ENCODE assay signal across 8 cellular contexts in genomic region chr2:166180951-166181812, GRCh38. TPM values are rescaled to one million over a fixed set of nuclear protein-coding genes. Genes with fewer than 3 reads are reported as not detected.
DNase-seq lines count a peak whose midpoint lies in the region; ATAC-seq and FAIRE-seq lines count a peak whose summit lies in the region.

No MANE protein-coding gene starts in this region.

- H3K4me1 ChIP-seq in right cardiac atrium (ENCODE audit: control insufficient read depth, insufficient read depth, low read length) = no peaks in the 10 kb centered on the region
- H3K4me1 ChIP-seq in small intestine (ENCODE audit: control insufficient read depth in 2 of 2, insufficient read depth in 1 of 2, low read depth in 1 of 2, low read length in 1 of 2) = no peaks in the 10 kb centered on the region

- H3K36me3 ChIP-seq in small intestine (ENCODE audit: control insufficient read depth in 2 of 2, insufficient read depth in 2 of 2, low read length in 2 of 2) = no peaks in the 10 kb centered on the region

- no peaks in the 10 kb centered on the region for H3K9me3 Mint-ChIP-seq in activated naive CD4-positive, alpha-beta T cell treated with anti-CD3 and anti-CD28 coated beads, Interleukin-2, amount 50 U/mL, for 72 hours

- WGBS in right cardiac atrium = 58% methylated on average over 24 of the region's 24 CpGs
- WGBS in small intestine, 3 donors = 51 to 64% (median 55%) methylated on average over 24 of the region's 24 CpGs

- no peak overlapping the region for H3K27ac Mint-ChIP-seq in activated naive CD4-positive, alpha-beta T cell treated with anti-CD3 and anti-CD28 coated beads, Interleukin-2, amount 50 U/mL, for 72 hours

- H3K4me3 ChIP-seq in right cardiac atrium (ENCODE audit: low read length) (no peak overlapping the region), small intestine (ENCODE audit: low read depth in 1 of 2, low read length in 2 of 2) (no peak overlapping the region)

- no peaks in the 10 kb centered on the region for H3K27me3 ChIP-seq in right cardiac atrium (ENCODE audit: control insufficient read depth, insufficient read depth)
- no peaks in the 10 kb centered on the region for H3K27me3 ChIP-seq in small intestine (ENCODE audit: control insufficient read depth in 2 of 2, insufficient read depth in 2 of 2, low read length in 2 of 2)

- FAIRE-seq in small intestine (lab: Jason Lieb, UNC) = no peak

- intact Hi-C loops in right cardiac atrium (cut with DNase I) = no loop called here

- H3K9me3 ChIP-seq in right cardiac atrium (ENCODE audit: control insufficient read depth, low read length) (no peaks in the 10 kb centered on the region), small intestine (ENCODE audit: control insufficient read depth, low read depth) (no peaks in the 10 kb centered on the region)

- no peaks in the 10 kb centered on the region for H3K36me3 Mint-ChIP-seq in activated naive CD4-positive, alpha-beta T cell treated with anti-CD3 and anti-CD28 coated beads, Interleukin-2, amount 50 U/mL, for 72 hours

- H3K27ac ChIP-seq in right cardiac atrium (ENCODE audit: low read length) (no peak overlapping the region), small intestine (ENCODE audit: low read depth in 1 of 2, low read length in 1 of 2) (no peak overlapping the region)

- ATAC-seq in GM19463 (IDR thresholded peaks at IDR 0.05; ENCODE audit: unreplicated experiment) (peak; percentile 90), HG03354 (IDR thresholded peaks at IDR 0.05; ENCODE audit: poor library complexity, severe bottlenecking, unreplicated experiment) (peak; percentile 97), right cardiac atrium (peak; percentile 45 to 52)
- peak; percentile 37 to 79 for ATAC-seq in activated naive CD4-positive, alpha-beta T cell treated with anti-CD3 and anti-CD28 coated beads, Interleukin-2, amount 50 U/mL, for 72 hours

- DNase-seq in ELF-1 (ENCODE audit: low read depth, low spot score) (peak; percentile 60), NCI-H345 (lab: John Stamatoyannopoulos, UW) (peak; percentile 54), right cardiac atrium (peak in 2 of 3 donors; percentile 16 to 40), small intestine (peak; percentile 48), cerebellar nuclear complex (lab: John Stamatoyannopoulos, UW) (no peak)
- peak in 1 of 2 donors; percentile 45 for DNase-seq in activated naive CD4-positive, alpha-beta T cell treated with anti-CD3 and anti-CD28 coated beads, Interleukin-2, amount 50 U/mL, for 72 hours (ENCODE audit: low spot score in 2 of 2)

RNA-seq across cellular contexts. Expression of gene SCN1A, which starts 53.4 kb away (rescaled TPM):
- not detected for total RNA-seq in activated naive CD4-positive, alpha-beta T cell treated with anti-CD3 and anti-CD28 coated beads, Interleukin-2, amount 50 U/mL, for 72 hours
- total RNA-seq in right cardiac atrium = under 1 TPM; 0.06 to 0.59 (median 0.29) TPM
- polyA plus RNA-seq in right cardiac atrium (0.07 TPM), small intestine (under 1 TPM in 1 of 3 donors, not detected in 2; 0.18 TPM)

Comparison
In these comparisons a context has a peak if more than half of its experiments do, and no peak if none do; other contexts are left out.
1. DNase-seq: peak in ELF-1 (single experiment), NCI-H345 (single experiment), right cardiac atrium (2 of 3) and small intestine (single experiment); none in cerebellar nuclear complex (0 of 2).
2. Peak in every context shown above with its lines, with median percentiles within 50 percentile points of each other: ATAC-seq.